In the genomic region with DNA sequence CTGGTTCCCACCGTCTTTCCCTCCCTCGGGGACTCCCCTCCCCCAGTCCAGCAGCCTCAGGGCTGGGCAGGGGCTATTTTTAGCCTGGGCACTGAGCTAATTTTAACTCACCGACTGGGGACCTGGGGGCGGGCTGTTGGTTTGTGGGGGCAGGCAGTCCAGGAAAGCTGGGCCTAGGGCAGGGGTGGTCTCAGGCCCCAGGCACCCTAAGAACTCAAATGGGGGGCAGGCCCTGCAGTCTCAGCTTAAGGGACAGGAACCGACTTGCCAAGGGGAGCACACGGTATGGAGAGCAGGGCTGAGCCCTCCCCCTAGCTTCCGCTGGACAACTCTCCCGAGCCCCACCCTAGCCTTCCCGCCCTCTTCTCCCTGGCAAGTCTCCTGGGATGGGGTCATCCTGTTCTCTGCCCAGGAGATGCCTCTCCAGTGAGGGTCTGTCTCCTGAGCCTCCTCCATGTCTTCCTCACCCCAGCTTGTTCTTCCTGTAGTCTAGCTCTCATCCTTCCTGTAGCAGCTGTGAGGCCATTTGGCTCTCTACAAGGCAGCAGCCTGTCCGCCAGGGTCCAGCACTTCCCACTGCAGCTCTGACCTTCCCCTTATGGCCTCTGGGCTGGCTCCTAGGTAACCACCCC, we compare ENCODE assay signal across 8 cellular contexts. TPM values are rescaled to one million over a fixed set of nuclear protein-coding genes. Genes with fewer than 3 reads are reported as not detected.
DNase-seq lines count a peak whose midpoint lies in the region; ATAC-seq, FAIRE-seq and TF ChIP-seq lines count a peak whose summit lies in the region.

No MANE protein-coding gene starts in this region.

- no peak overlapping the region; the same call in 1 of the 2 replicates for H2AK5ac ChIP-seq in H1 (ENCODE audit: low read depth, low read length)

- H4K91ac ChIP-seq in H1 (replicated peaks; ENCODE audit: insufficient read length, low read length), result peak overlapping the region; percentile 67

- no peak overlapping the region; the same call in 1 of the 2 replicates for H3K18ac ChIP-seq in H1 (ENCODE audit: extremely low read depth, low read length)

- no peak overlapping the region for H3K23ac ChIP-seq in H1 (ENCODE audit: insufficient read length)

- TF ChIP-seq RAD21 in H1 (IDR thresholded peaks at IDR 0.05 in 1 of 2, conservative IDR thresholded peaks at IDR 0.05 in 1 of 2; ENCODE audit: low read depth in 2 of 2, low read length in 2 of 2) (no peak), neural cell (conservative IDR thresholded peaks at IDR 0.05) (no peak)

- H2BK20ac ChIP-seq in H1 (ENCODE audit: low read length), result peak overlapping the region; percentile 11; the same call in 1 of the 2 replicates

- peak overlapping the region; percentile 93 for H3K27ac Mint-ChIP-seq in CD8-positive, alpha-beta T cell

- H2AFZ ChIP-seq in H1 (ENCODE audit: low read length) (no peak overlapping the region), neural cell (ENCODE audit: low read depth, low read length) (no peak overlapping the region)

- H2BK15ac ChIP-seq in H1 (ENCODE audit: low read length), result no peak overlapping the region

- H3K23me2 ChIP-seq in H1 (ENCODE audit: low read depth, low read length), result no peaks in the 10 kb centered on the region; the same call in 1 of the 2 replicates

- H4K5ac ChIP-seq in H1 (ENCODE audit: insufficient read length, low read depth, low read length), result no peak overlapping the region

- peak overlapping the region; percentile 24 for H3K4me3 ChIP-seq in CD8-positive, alpha-beta T cell (ENCODE audit: low read depth, low read length)
- H3K4me3 ChIP-seq in H1 (ENCODE audit: extremely low read depth in 1 of 4, insufficient read depth in 2 of 4, low read depth in 3 of 4, low read length in 4 of 4) (peak overlapping the region in 3 of 4 experiments; percentile 19 to 51 (median 24); a peak in 3 of 8 replicates), neural cell (ENCODE audit: low read length) (peak overlapping the region; percentile 57)

- TF ChIP-seq CTCF in CD8-positive, alpha-beta T cell (IDR thresholded peaks at IDR 0.05), result no peak
- peak in 1 of 3 experiments; percentile 4; a peak in 2 of 4 replicates for TF ChIP-seq CTCF in H1 (IDR thresholded peaks at IDR 0.05; ENCODE audit: control extremely low read depth in 1 of 3, insufficient read depth in 1 of 3, low read depth in 1 of 3, low read length in 3 of 3)
- no peak for TF ChIP-seq CTCF in neural cell (IDR thresholded peaks at IDR 0.05; ENCODE audit: poor library complexity, severe bottlenecking)

- no peaks in the 10 kb centered on the region for H3K9me3 ChIP-seq in CD8-positive, alpha-beta T cell (ENCODE audit: low read length)
- H3K9me3 ChIP-seq in H1 (ENCODE audit: insufficient read depth in 2 of 2, low read depth in 1 of 2, low read length in 1 of 2), result no peaks in the 10 kb centered on the region
- H3K9me3 ChIP-seq in neural cell (ENCODE audit: low read length), result no peaks in the 10 kb centered on the region

- no peak for DNase-seq in CD8-positive, alpha-beta T cell
- DNase-seq in NCI-H69 (lab: John Stamatoyannopoulos, UW) (peak; percentile 64), H1 (ENCODE audit: low read depth in 1 of 2, low spot score in 2 of 2) (peak in 1 of 2 experiments; percentile 67), NCI-H1694 (lab: John Stamatoyannopoulos, UW) (no peak), foreskin melanocyte (no peak), KBM-7 (no peak)

- H2BK120ac ChIP-seq in H1 (replicated peaks; ENCODE audit: low read depth, low read length), result no peak overlapping the region

- ATAC-seq in CD8-positive, alpha-beta T cell, result no peak
- ATAC-seq in HG02623 (IDR thresholded peaks at IDR 0.05; ENCODE audit: unreplicated experiment), result no peak

- peak overlapping the region; percentile 2 for H3K27ac ChIP-seq in CD8-positive, alpha-beta T cell (ENCODE audit: low read depth, low read length)
- H3K27ac ChIP-seq in H1 (ENCODE audit: low read depth, low read length), result peak overlapping the region; percentile 61; the same call in 1 of the 2 replicates
- peak overlapping the region; percentile 94 for H3K27ac ChIP-seq in neural cell (ENCODE audit: low read length)

- H2BK5ac ChIP-seq in H1 (ENCODE audit: low read depth, low read length), result peak overlapping the region; percentile 63

- intact Hi-C loops in CD8-positive, alpha-beta T cell (cut with DNase I, micrococcal nuclease), result loop anchor here in 1 of 2 experiments (5.0 kb wide), 1 partner anchor 37 kb away; no protein-coding TSS in a partner anchor

- in situ Hi-C loops in KBM-7 (cut with MboI; ENCODE audit: low pct_unique_long_range_greater_than_20kb, low sequenced_read_pairs), result no loop called here

- H3K79me2 ChIP-seq in H1 (ENCODE audit: control insufficient read depth in 1 of 2, insufficient read depth in 2 of 2, low read length in 2 of 2), result peaks cover 0 to 82% of the 10 kb centered on the region in 2 experiments; a peak in 2 of 4 replicates
- H3K79me2 ChIP-seq in neural cell (replicated peaks; ENCODE audit: insufficient read depth, low read length), result peaks cover 78% of the 10 kb centered on the region

- H3K4me2 ChIP-seq in H1 (ENCODE audit: insufficient read depth in 1 of 2, low read depth in 2 of 2, low read length in 2 of 2), result peak overlapping the region; percentile 69 to 79
- no peak overlapping the region for H3K4me2 ChIP-seq in neural cell (ENCODE audit: low read length)

- H3F3A ChIP-seq in neural cell (ENCODE audit: insufficient read depth, low read length, poor library complexity, severe bottlenecking), result peaks cover 8% of the 10 kb centered on the region

- H3K36me3 Mint-ChIP-seq in CD8-positive, alpha-beta T cell, result peaks cover 29% of the 10 kb centered on the region

- H3K9ac ChIP-seq in H1 (replicated peaks in 1 of 4; ENCODE audit: extremely low read depth in 1 of 4, low read depth in 3 of 4, low read length in 3 of 4), result peak overlapping the region in 1 of 4 experiments; percentile 15; a peak in 2 of 7 replicates
- peak overlapping the region; percentile 72 for H3K9ac ChIP-seq in neural cell (ENCODE audit: low read length)

- no peaks in the 10 kb centered on the region for H3K9me2 ChIP-seq in neural cell (ENCODE audit: insufficient read depth, low read length)

- no peak overlapping the region for H4K8ac ChIP-seq in H1 (ENCODE audit: extremely low read depth, insufficient read depth, low read length)

- TF ChIP-seq EP300 in H1 (IDR thresholded peaks at IDR 0.05; ENCODE audit: borderline replicate concordance in 1 of 2, low read depth in 2 of 2, low read length in 2 of 2) (no peak), neural cell (conservative IDR thresholded peaks at IDR 0.05; ENCODE audit: poor library complexity, severe bottlenecking) (no peak)

- H3K14ac ChIP-seq in H1 (ENCODE audit: insufficient read length), result no peak overlapping the region

- H3K9me3 Mint-ChIP-seq in CD8-positive, alpha-beta T cell, result no peaks in the 10 kb centered on the region

- peaks cover 96% of the 10 kb centered on the region for H3K4me1 ChIP-seq in CD8-positive, alpha-beta T cell (ENCODE audit: insufficient read depth, low read length)
- H3K4me1 ChIP-seq in H1 (replicated peaks in 1 of 4; ENCODE audit: control insufficient read depth in 3 of 4, insufficient read depth in 4 of 4, low read length in 3 of 4), result peaks cover 9 to 51% (median 31%) of the 10 kb centered on the region in 4 experiments

- no peak overlapping the region for H3K4ac ChIP-seq in H1 (replicated peaks; ENCODE audit: insufficient read length, low read depth, low read length)

- peak overlapping the region; percentile 89; the same call in 1 of the 2 replicates for H2BK12ac ChIP-seq in H1 (ENCODE audit: low read depth, low read length)

- peaks cover 96% of the 10 kb centered on the region for H3K4me1 Mint-ChIP-seq in CD8-positive, alpha-beta T cell (ENCODE audit: low read depth)

- no peaks in the 10 kb centered on the region for H3K27me3 ChIP-seq in CD8-positive, alpha-beta T cell (ENCODE audit: insufficient read depth, low read length)
- H3K27me3 ChIP-seq in H1 (replicated peaks in 1 of 4; ENCODE audit: control insufficient read depth in 3 of 4, extremely low read depth in 1 of 4, insufficient read depth in 3 of 4, low read length in 3 of 4) (no peaks in the 10 kb centered on the region), neural cell (ENCODE audit: insufficient read depth, low read depth, low read length) (no peaks in the 10 kb centered on the region)

- 35% methylated on average over 7 of the region's 10 CpGs; no CpG with 5 or more reads in 1 of the 2 experiments for WGBS in H1 (ENCODE audit: extremely low coverage in 1 of 2, insufficient coverage in 1 of 2, insufficient read length in 1 of 2, insufficient replicate concordance in 2 of 2, low coverage in 1 of 2, low lambda C conversion rate in 2 of 2, missing lambda C conversion rate in 1 of 2), 2 experiments

- no peaks in the 10 kb centered on the region for H3K36me3 ChIP-seq in CD8-positive, alpha-beta T cell (ENCODE audit: insufficient read depth, low read length)
- H3K36me3 ChIP-seq in H1 (ENCODE audit: control insufficient read depth in 2 of 4, insufficient read depth in 4 of 4, low read length in 3 of 4) (no peaks in the 10 kb centered on the region), neural cell (ENCODE audit: insufficient read depth, low read length) (no peaks in the 10 kb centered on the region)

- CTCF ChIA-PET in CD8-positive, alpha-beta T cell (lab: Charles Lee), result interaction anchor here (0.6 to 4.9 kb wide), 11 partner anchors 10 to 118 kb away, joined by 3 to 42 read pairs (median 7); partner anchors contain the start of gene MEF2D
- CTCF ChIA-PET in H1 (lab: Charles Lee; ENCODE audit: partially characterized antibody), result interaction anchor here (0.6 to 17.4 kb wide), 18 partner anchors 7 to 266 kb away, joined by 3 to 236 read pairs (median 4); partner anchors contain the start of gene MEF2D

- H3K56ac ChIP-seq in H1 (replicated peaks; ENCODE audit: insufficient read length, low read depth, low read length), result no peak overlapping the region

- H3K27me3 Mint-ChIP-seq in CD8-positive, alpha-beta T cell (ENCODE audit: low read depth), result no peaks in the 10 kb centered on the region

- no peak for TF ChIP-seq POLR2A in H1 (IDR thresholded peaks at IDR 0.05; ENCODE audit: control extremely low read depth in 1 of 2, low read depth in 2 of 2, low read length in 2 of 2)

- POLR2A ChIA-PET in CD8-positive, alpha-beta T cell (lab: Charles Lee), result interaction anchor here (1.0 to 13.1 kb wide), 5 partner anchors 11 to 102 kb away, joined by 3 to 203 read pairs (median 4); partner anchors contain the start of gene MEF2D
- POLR2A ChIA-PET in H1 (lab: Charles Lee; ENCODE audit: partially characterized antibody), result interaction anchor here (0.6 to 16.1 kb wide), 7 partner anchors 10 to 130 kb away, joined by 3 to 166 read pairs (median 5); partner anchors contain the start of genes MEF2D and NAXE

- H3K4me3 Mint-ChIP-seq in CD8-positive, alpha-beta T cell, result peak overlapping the region; percentile 64

- peaks cover 2 to 18% of the 10 kb centered on the region in 2 experiments for H4K20me1 ChIP-seq in H1 (replicated peaks in 1 of 2; ENCODE audit: control insufficient read depth in 1 of 2, insufficient read depth in 2 of 2, low read length in 2 of 2)
- H4K20me1 ChIP-seq in neural cell (ENCODE audit: insufficient read depth), result no peaks in the 10 kb centered on the region

- no peak for FAIRE-seq in H1 (lab: Jason Lieb, UNC)

- H3K79me1 ChIP-seq in H1 (ENCODE audit: low read depth, low read length), result peaks cover 28% of the 10 kb centered on the region

RNA-seq across cellular contexts. Expression of gene MEF2D, which starts 10.1 kb away (rescaled TPM):
- total RNA-seq in CD8-positive, alpha-beta T cell, result 100 to 1,000 TPM; 227 to 230 TPM
- total RNA-seq in H1 (2021; fragmentation: NEBNext Ultra II Directional; extraction: Animal tissue kit (Norgen Biotek cat#: 25700)), result 17.3 and 19.5 TPM in 2 replicates
- 20.3 and 44.4 TPM in 2 replicates for polyA plus RNA-seq in H1 (2011; rRNA removed)
- polyA plus RNA-seq in H1 (2011; cell fraction: cytosol; rRNA removed), result 12.4 TPM
- 19.5 TPM for polyA plus RNA-seq in H1 (2011; cell fraction: nucleus; rRNA removed)
- 10.3 to 14.6 TPM (median 12.8 TPM) in 4 replicates for polyA plus RNA-seq in H1 (2012, experiment 1 of 2)
- 8.1 TPM for polyA plus RNA-seq in H1 (2012, experiment 2 of 2)
- 9.1 TPM for polyA plus RNA-seq in H1 (2013, experiment 1 of 2)
- 8.8 TPM for polyA plus RNA-seq in H1 (2013, experiment 2 of 2)
- 6.7 and 7.7 TPM in 2 replicates for polyA minus RNA-seq in H1 (2011; rRNA and poly(A)+ RNA removed)
- polyA minus RNA-seq in H1 (2011; cell fraction: cytosol; rRNA and poly(A)+ RNA removed), result 14.5 TPM
- 9.3 TPM for polyA minus RNA-seq in H1 (2011; cell fraction: nucleus; rRNA and poly(A)+ RNA removed)
- 4.7 and 5.2 TPM in 2 replicates for polyA plus RNA-seq in neural cell
- 13.4 and 15.4 TPM in 2 replicates for polyA minus RNA-seq in neural cell

Comparison
In these comparisons a context has a peak if more than half of its experiments do, and no peak if none do; other contexts are left out.
1. H3K27ac ChIP-seq: peak in every context shown above with its lines; median percentile 94 in neural cell; 61 in H1; 2 in CD8-positive, alpha-beta T cell.
2. RNA of gene MEF2D, which starts 10.1 kb away (total RNA-seq): 227 to 230 TPM in CD8-positive, alpha-beta T cell; 17.3 to 19.5 TPM in H1; every median in the first group is over 10 times any median in the second.
3. Peak in every context shown above with its lines, with median percentiles within 50 percentile points of each other: H3K4me3 ChIP-seq.